In the genomic region with DNA sequence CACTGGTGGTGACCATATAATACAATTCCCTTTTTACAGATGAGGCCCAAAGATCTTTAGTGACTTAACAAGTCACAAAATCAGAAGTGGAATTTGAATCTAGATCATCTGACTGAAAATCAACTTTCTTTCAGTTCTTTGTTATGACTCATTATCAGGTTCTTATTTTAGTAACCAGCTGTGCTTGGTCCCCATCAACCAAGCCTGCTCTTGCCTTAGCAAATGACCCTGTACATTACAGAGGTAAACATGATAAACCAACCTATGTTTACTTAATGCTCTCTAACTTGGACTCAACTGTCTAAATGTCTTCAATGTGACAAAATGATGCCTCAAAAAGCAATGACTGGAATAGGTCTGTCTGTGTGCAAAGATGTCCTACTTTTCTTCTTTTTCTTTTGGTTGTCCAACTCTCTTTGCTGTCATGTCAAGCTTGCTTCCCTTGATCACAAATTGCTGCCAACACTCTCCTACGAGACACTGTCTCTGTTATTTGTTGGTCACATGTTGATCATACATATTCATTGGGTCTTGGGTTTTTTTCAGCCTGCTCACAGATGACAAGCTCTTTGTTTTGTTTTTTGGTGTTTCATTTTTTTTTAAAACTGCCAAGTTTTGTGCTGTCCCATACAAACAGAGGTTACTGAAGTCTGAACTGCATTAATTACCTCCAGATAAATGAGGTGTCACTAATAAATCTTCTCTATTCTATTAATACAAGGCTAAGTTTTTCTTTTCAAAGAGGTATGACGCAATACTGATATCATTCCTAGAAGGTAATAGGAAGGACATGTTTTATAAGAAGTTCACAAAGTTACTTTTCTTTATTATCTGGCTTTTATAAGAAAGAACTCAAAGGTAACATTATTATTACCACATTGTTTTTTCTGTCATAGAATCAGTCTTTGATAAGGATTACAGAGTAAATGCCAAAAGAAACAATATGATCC, we compare ENCODE assay signal across 9 cellular contexts.
DNase-seq lines count a peak whose midpoint lies in the region; ATAC-seq, FAIRE-seq and TF ChIP-seq lines count a peak whose summit lies in the region.
"Had no signal": no experiment of that assay in that cellular context is flagged by ENCODE, and none has a peak within 500 bp of the region (broad histone marks: within the 10 kb centered on the region; RNA-seq: fewer than 3 reads in every experiment).

No MANE protein-coding gene starts in this region.

- H3K4me1 ChIP-seq in pancreas, result no peaks in the 10 kb centered on the region

- H3K4me3 Mint-ChIP-seq in activated CD8-positive, alpha-beta memory T cell treated with anti-CD3 and anti-CD28 coated beads, Interleukin-2, amount 10 ng/mL, durations not matched to agents 7 days and 5 days, result no peak overlapping the region

- peaks cover 54% of the 10 kb centered on the region for H3K36me3 Mint-ChIP-seq in activated CD8-positive, alpha-beta memory T cell treated with anti-CD3 and anti-CD28 coated beads, Interleukin-2, amount 10 ng/mL, durations not matched to agents 7 days and 5 days

- peaks cover 21% of the 10 kb centered on the region for H3K9me3 Mint-ChIP-seq in activated CD8-positive, alpha-beta memory T cell treated with anti-CD3 and anti-CD28 coated beads, Interleukin-2, amount 10 ng/mL, durations not matched to agents 7 days and 5 days (ENCODE audit: low read depth)

- DNase-seq in midbrain (lab: John Stamatoyannopoulos, UW), result peak; percentile 84
- no peak for DNase-seq in activated CD8-positive, alpha-beta memory T cell treated with anti-CD3 and anti-CD28 coated beads, Interleukin-2, amount 10 ng/mL, durations not matched to agents 7 days and 5 days
- no peak for DNase-seq in central memory CD4-positive, alpha-beta T cell
- no peak for DNase-seq in pancreas
- DNase-seq: NCI-H1048, right cardiac atrium had no signal

- no peak overlapping the region for H3K27ac Mint-ChIP-seq in activated CD8-positive, alpha-beta memory T cell treated with anti-CD3 and anti-CD28 coated beads, Interleukin-2, amount 10 ng/mL, durations not matched to agents 7 days and 5 days

- FAIRE-seq in pancreas (lab: Jason Lieb, UNC), result no peak

- WGBS in pancreas, 2 donors, result 84 to 92% methylated on average over 2 of the region's 2 CpGs

- CTCF ChIA-PET in activated CD8-positive, alpha-beta memory T cell treated with anti-CD3 and anti-CD28 coated beads, Interleukin-2, amount 10 ng/mL, durations not matched to agents 7 days and 5 days (lab: Charles Lee), result interaction anchor here (1.3 kb wide), 1 partner anchor 14 kb away, joined by 3 read pairs; no protein-coding TSS in a partner anchor

- peaks cover 0 to 9% (median 0%) of the 10 kb centered on the region in 3 donors for H3K36me3 ChIP-seq in pancreas

- no peak overlapping the region for H3K4me3 ChIP-seq in pancreas

- no peaks in the 10 kb centered on the region for H3K9me3 ChIP-seq in pancreas

- no peaks in the 10 kb centered on the region for H3K27me3 Mint-ChIP-seq in activated CD8-positive, alpha-beta memory T cell treated with anti-CD3 and anti-CD28 coated beads, Interleukin-2, amount 10 ng/mL, durations not matched to agents 7 days and 5 days

- peak; percentile 94 for ATAC-seq in GM18909 (IDR thresholded peaks at IDR 0.05; ENCODE audit: poor library complexity, unreplicated experiment)
- ATAC-seq in GM21737 (IDR thresholded peaks at IDR 0.05; ENCODE audit: unreplicated experiment), result peak; percentile 93
- ATAC-seq in HG03460 (IDR thresholded peaks at IDR 0.05; ENCODE audit: unreplicated experiment), result peak; percentile 93
- ATAC-seq in activated CD8-positive, alpha-beta memory T cell treated with anti-CD3 and anti-CD28 coated beads, Interleukin-2, amount 10 ng/mL, durations not matched to agents 7 days and 5 days, result no peak
- ATAC-seq in pancreas, result no peak
- ATAC-seq: right cardiac atrium had no signal

- peaks cover 18% of the 10 kb centered on the region for H3K4me1 Mint-ChIP-seq in activated CD8-positive, alpha-beta memory T cell treated with anti-CD3 and anti-CD28 coated beads, Interleukin-2, amount 10 ng/mL, durations not matched to agents 7 days and 5 days

- H3K27me3 ChIP-seq in pancreas, result no peaks in the 10 kb centered on the region

- no peak for TF ChIP-seq CTCF in pancreas (IDR thresholded peaks at IDR 0.05)

- intact Hi-C loops in pancreas (cut with DNase I), result no loop called here

- no peak overlapping the region for H3K27ac ChIP-seq in pancreas

Comparison
In these comparisons a context has a peak if more than half of its experiments do, and no peak if none do; other contexts are left out.
1. ATAC-seq: peak in GM18909 (single experiment), GM21737 (single experiment) and HG03460 (single experiment); none in activated CD8-positive, alpha-beta memory T cell treated with anti-CD3 and anti-CD28 coated beads, Interleukin-2, amount 10 ng/mL, durations not matched to agents 7 days and 5 days (single experiment) and pancreas (0 of 4).